ENCODE assay signal across 33 cellular contexts in genomic region chr15:98383571-98383970, GRCh38.
"Had no signal": no experiment of that assay in that cellular context is flagged by ENCODE, and none has a peak within 500 bp of the region (broad histone marks: within the 10 kb centered on the region; RNA-seq: fewer than 3 reads in every experiment).

No MANE protein-coding gene starts in this region.

- DNase-seq: Karpas-422, Kasumi-1, MM.1S, NCI-H1048, NCI-H1092, NCI-H1092 treated with DMSO at 0.1 percent for 48 hours, NCI-H1105, NCI-H1105 treated with DMSO at 0.1 percent for 48 hours, NCI-H1417 treated with DMSO at 0.1 percent for 48 hours, NCI-H1436, NCI-H1436 treated with DMSO at 0.1 percent for 48 hours, NCI-H146, NCI-H1694, NCI-H1694 treated with DMSO at 0.1 percent for 48 hours, NCI-H187, NCI-H187 treated with DMSO at 0.1 percent for 48 hours, NCI-H1930, NCI-H2029, NCI-H2029 treated with DMSO at 0.1 percent for 48 hours, NCI-H2081, NCI-H2081 treated with DMSO at 0.1 percent for 48 hours, NCI-H2107, NCI-H2171, NCI-H2171 treated with DMSO at 0.1 percent for 48 hours, NCI-H2227 treated with DMSO at 0.1 percent for 48 hours, NCI-H226, NCI-H345, NCI-H446, NCI-H446 treated with DMSO at 0.1 percent for 48 hours, NCI-H510A, NCI-H510A treated with DMSO at 0.1 percent for 48 hours had no signal

- H3K36me3 ChIP-seq: MG63 had no signal

- H3K9ac ChIP-seq: KMS-11 had no signal

- H3K9me3 ChIP-seq: MG63 had no signal

- H3K27ac ChIP-seq: KMS-11 had no signal

- H3K4me3 ChIP-seq: MG63 had no signal

- H3K27me3 ChIP-seq: MG63 had no signal
